ENCODE assay signal across 8 cellular contexts in the genomic region with DNA sequence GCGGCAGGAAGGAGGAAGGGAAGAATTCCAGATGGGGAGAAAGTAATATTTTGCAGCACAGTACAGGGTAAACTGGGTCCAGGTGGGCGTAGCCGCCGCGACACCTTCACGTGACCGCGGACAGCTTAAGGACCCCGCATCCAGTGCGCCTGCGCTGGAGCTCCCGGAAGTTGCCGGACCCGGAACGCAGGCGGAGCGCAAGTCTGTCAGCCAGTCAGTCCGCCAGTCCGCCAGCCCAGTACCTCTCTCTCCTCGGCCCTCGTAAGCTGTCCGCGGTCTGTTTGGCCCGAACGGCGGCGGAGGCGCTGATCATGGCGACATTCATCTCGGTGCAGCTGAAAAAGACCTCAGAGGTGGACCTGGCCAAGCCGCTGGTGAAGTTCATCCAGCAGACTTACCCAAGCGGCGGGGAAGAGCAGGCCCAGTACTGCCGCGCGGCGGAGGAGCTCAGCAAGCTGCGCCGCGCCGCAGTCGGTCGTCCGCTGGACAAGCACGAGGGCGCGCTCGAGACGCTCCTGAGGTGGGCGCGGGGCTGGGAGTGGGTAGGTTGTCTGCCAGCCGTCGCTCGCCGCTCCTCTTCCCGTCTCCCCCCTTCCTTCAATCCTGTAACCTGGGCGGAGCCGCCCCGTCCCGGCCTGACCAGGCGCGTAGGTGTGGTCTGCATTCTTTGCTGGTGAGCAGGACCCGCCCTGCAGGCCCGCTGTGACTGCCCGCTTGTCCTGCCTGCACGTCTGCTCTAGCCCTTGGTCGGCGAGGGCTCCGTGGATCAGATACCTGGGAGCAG. TPM values are rescaled to one million over a fixed set of nuclear protein-coding genes. Genes with fewer than 3 reads are reported as not detected.
DNase-seq lines count a peak whose midpoint lies in the region; ATAC-seq and TF ChIP-seq lines count a peak whose summit lies in the region.

A gene with protein sequence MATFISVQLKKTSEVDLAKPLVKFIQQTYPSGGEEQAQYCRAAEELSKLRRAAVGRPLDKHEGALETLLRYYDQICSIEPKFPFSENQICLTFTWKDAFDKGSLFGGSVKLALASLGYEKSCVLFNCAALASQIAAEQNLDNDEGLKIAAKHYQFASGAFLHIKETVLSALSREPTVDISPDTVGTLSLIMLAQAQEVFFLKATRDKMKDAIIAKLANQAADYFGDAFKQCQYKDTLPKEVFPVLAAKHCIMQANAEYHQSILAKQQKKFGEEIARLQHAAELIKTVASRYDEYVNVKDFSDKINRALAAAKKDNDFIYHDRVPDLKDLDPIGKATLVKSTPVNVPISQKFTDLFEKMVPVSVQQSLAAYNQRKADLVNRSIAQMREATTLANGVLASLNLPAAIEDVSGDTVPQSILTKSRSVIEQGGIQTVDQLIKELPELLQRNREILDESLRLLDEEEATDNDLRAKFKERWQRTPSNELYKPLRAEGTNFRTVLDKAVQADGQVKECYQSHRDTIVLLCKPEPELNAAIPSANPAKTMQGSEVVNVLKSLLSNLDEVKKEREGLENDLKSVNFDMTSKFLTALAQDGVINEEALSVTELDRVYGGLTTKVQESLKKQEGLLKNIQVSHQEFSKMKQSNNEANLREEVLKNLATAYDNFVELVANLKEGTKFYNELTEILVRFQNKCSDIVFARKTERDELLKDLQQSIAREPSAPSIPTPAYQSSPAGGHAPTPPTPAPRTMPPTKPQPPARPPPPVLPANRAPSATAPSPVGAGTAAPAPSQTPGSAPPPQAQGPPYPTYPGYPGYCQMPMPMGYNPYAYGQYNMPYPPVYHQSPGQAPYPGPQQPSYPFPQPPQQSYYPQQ (plus strand): TSS at position 213 of the 784 bp plus-strand sequence. CDS start 99 bp downstream, at position 312.

- peaks cover 0 to 4% of the 10 kb centered on the region in 2 donors for H3K36me3 ChIP-seq in mucosa of rectum (ENCODE audit: control insufficient read depth in 2 of 2, insufficient read depth in 2 of 2, low read length in 2 of 2)

- H3K9me3 ChIP-seq in mucosa of rectum (ENCODE audit: control insufficient read depth in 2 of 2, low read length in 2 of 2), result no peaks in the 10 kb centered on the region

- H3K4me3 ChIP-seq in epithelial cell of proximal tubule (ENCODE audit: low read depth, low read length) (peak within 1 kb of the TSS; percentile 73), mucosa of rectum (ENCODE audit: low read length in 2 of 2) (peak within 1 kb of the TSS; percentile 98)

- peaks cover 18 to 26% of the 10 kb centered on the region in 2 donors for H3K4me1 ChIP-seq in mucosa of rectum (ENCODE audit: control insufficient read depth in 2 of 2, insufficient read depth in 2 of 2, low read length in 2 of 2)

- DNase-seq in DMS153 (lab: John Stamatoyannopoulos, UW) (peak; percentile 49), HuH-7 (ENCODE audit: low spot score) (peak; percentile 96), OCI-M2 (lab: John Stamatoyannopoulos, UW; ENCODE audit: unreplicated experiment) (peak; percentile 43), activated T-cell treated with anti-CD3 and anti-CD28 coated beads for 48 hours (ENCODE audit: low read depth) (peak; percentile 85), epithelial cell of proximal tubule (ENCODE audit: low read depth) (peak; percentile 43)
- peak; percentile 92 for DNase-seq in stimulated activated CD8-positive, alpha-beta memory T cell treated with anti-CD3 and anti-CD28 coated beads, Interleukin-4, amount 100 ng/mL, for 48 hours

- no peaks in the 10 kb centered on the region for H3K27me3 ChIP-seq in mucosa of rectum (ENCODE audit: control insufficient read depth in 2 of 2, insufficient read depth in 2 of 2, low read length in 2 of 2)

- no peak for TF ChIP-seq CTCF in epithelial cell of proximal tubule (conservative IDR thresholded peaks at IDR 0.05; ENCODE audit: low read depth, low read length)

- peak within 1 kb of the TSS; percentile 99 for H3K27ac ChIP-seq in mucosa of rectum (ENCODE audit: low read depth in 2 of 2, low read length in 2 of 2)

- peak; percentile 88 for ATAC-seq in GM21515 (IDR thresholded peaks at IDR 0.05; ENCODE audit: unreplicated experiment)

- peak within 1 kb of the TSS; percentile 94 to 100 for H3K9ac ChIP-seq in mucosa of rectum (ENCODE audit: low read depth in 1 of 2, low read length in 2 of 2)

RNA-seq across cellular contexts. Expression of the gene that starts here (rescaled TPM):
- 71.3 and 103 TPM in 2 replicates for total RNA-seq in epithelial cell of proximal tubule

Comparison
In these comparisons a context has a peak if more than half of its experiments do, and no peak if none do; other contexts are left out.
1. Peak in every context shown above with its lines: DNase-seq, ATAC-seq, H3K4me3 ChIP-seq and H3K27ac ChIP-seq.
2. DNase-seq: peak in every context shown above with its lines; median percentile 96 in HuH-7; 92 in stimulated activated CD8-positive, alpha-beta memory T cell treated with anti-CD3 and anti-CD28 coated beads, Interleukin-4, amount 100 ng/mL, for 48 hours; 85 in activated T-cell treated with anti-CD3 and anti-CD28 coated beads for 48 hours; 49 in DMS153; 43 in OCI-M2; 43 in epithelial cell of proximal tubule.